20 cellular contexts compared by ENCODE assay signal in the genomic region with DNA sequence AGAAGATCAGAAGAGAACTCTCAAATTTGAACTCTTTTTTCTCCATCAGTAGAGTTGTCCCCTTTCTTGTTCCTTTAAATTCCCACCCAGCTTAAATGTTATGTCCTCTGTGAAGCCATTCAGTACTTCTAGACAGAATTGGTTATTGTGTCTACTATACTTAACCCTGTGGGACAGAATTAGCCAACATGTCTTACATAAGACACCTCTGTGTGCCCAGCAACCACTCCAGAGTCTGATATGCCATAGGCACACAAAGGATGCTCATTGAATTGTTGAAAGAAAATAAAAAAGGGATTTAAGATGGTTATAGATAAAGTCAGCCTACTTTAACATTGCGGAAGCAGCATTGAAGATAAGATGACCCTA.
DNase-seq lines count a peak whose midpoint lies in the region; ATAC-seq, FAIRE-seq and TF ChIP-seq lines count a peak whose summit lies in the region.
"Had no signal": no experiment of that assay in that cellular context is flagged by ENCODE, and none has a peak within 500 bp of the region (broad histone marks: within the 10 kb centered on the region; RNA-seq: fewer than 3 reads in every experiment).

No MANE protein-coding gene starts in this region.

- H3K79me2 ChIP-seq in astrocyte (ENCODE audit: insufficient read depth, low read length) = no peaks in the 10 kb centered on the region

- H3K36me3 Mint-ChIP-seq in astrocyte (ENCODE audit: low read depth, unreplicated experiment) = peaks cover 21% of the 10 kb centered on the region

- H3K27me3 Mint-ChIP-seq in astrocyte (ENCODE audit: low read depth, unreplicated experiment) = no peaks in the 10 kb centered on the region
- H3K27me3 Mint-ChIP-seq: CD4-positive, alpha-beta memory T cell had no signal

- no peaks in the 10 kb centered on the region for H3K9me3 ChIP-seq in left ventricle myocardium inferior (replicated peaks)
- no peaks in the 10 kb centered on the region for H3K9me3 ChIP-seq in astrocyte (ENCODE audit: insufficient read depth, low read depth, low read length)
- no peaks in the 10 kb centered on the region for H3K9me3 ChIP-seq in left lung
- no peaks in the 10 kb centered on the region for H3K9me3 ChIP-seq in upper lobe of right lung
- H3K9me3 ChIP-seq: BLaER1 had no signal

- no peaks in the 10 kb centered on the region for H3K9me3 Mint-ChIP-seq in astrocyte (ENCODE audit: unreplicated experiment)
- H3K9me3 Mint-ChIP-seq: GM23338 had no signal

- intact Hi-C loops in Right ventricle myocardium superior (cut with DNase I) = no loop called here
- intact Hi-C loops in left ventricle myocardium inferior (cut with micrococcal nuclease) = no loop called here
- intact Hi-C loops in left lung (cut with DNase I) = no loop called here
- intact Hi-C loops in upper lobe of right lung (cut with DNase I) = no loop called here

- FAIRE-seq in astrocyte (lab: Jason Lieb, UNC) = peak; percentile 17
- FAIRE-seq: GM12892, GM18507, H54, HTR-8/SVneo had no signal

- H3K27ac ChIP-seq in left ventricle myocardium inferior (replicated peaks) (no peak overlapping the region), astrocyte (ENCODE audit: low read depth, low read length) (no peak overlapping the region), left lung (no peak overlapping the region), upper lobe of right lung (no peak overlapping the region)
- H3K27ac ChIP-seq: BLaER1 had no signal

- peaks cover 76% of the 10 kb centered on the region for H3K36me3 ChIP-seq in left ventricle myocardium inferior
- peaks cover 14% of the 10 kb centered on the region for H3K36me3 ChIP-seq in astrocyte (ENCODE audit: insufficient read depth, low read length)
- H3K36me3 ChIP-seq in left lung = peaks cover 0 to 38% of the 10 kb centered on the region in 2 donors
- peaks cover 35% of the 10 kb centered on the region for H3K36me3 ChIP-seq in upper lobe of right lung

- peaks cover 4% of the 10 kb centered on the region for H3K4me1 ChIP-seq in left ventricle myocardium inferior
- no peaks in the 10 kb centered on the region for H3K4me1 ChIP-seq in astrocyte (ENCODE audit: insufficient read depth, low read length)
- H3K4me1 ChIP-seq in left lung = no peaks in the 10 kb centered on the region
- H3K4me1 ChIP-seq in upper lobe of right lung = no peaks in the 10 kb centered on the region
- H3K4me1 ChIP-seq: BLaER1 had no signal

- H3K27me3 ChIP-seq in left ventricle myocardium inferior (ENCODE audit: low read depth) (no peaks in the 10 kb centered on the region), astrocyte (ENCODE audit: insufficient read depth, low read length) (no peaks in the 10 kb centered on the region), left lung (no peaks in the 10 kb centered on the region), upper lobe of right lung (no peaks in the 10 kb centered on the region)
- H3K27me3 ChIP-seq: BLaER1 had no signal

- ATAC-seq in Right ventricle myocardium superior (ENCODE audit: poor library complexity) (peak; percentile 46), left lung (peak; percentile 54), upper lobe of right lung (peak; percentile 46), GM19035 (IDR thresholded peaks at IDR 0.05; ENCODE audit: unreplicated experiment) (no peak), HG02571 (IDR thresholded peaks at IDR 0.05; ENCODE audit: unreplicated experiment) (no peak)
- ATAC-seq: GM23338 had no signal

- H3K4me3 Mint-ChIP-seq in astrocyte (ENCODE audit: unreplicated experiment) = no peak overlapping the region
- H3K4me3 Mint-ChIP-seq: CD14-positive monocyte; CD4-positive, alpha-beta memory T cell; GM23338 had no signal

- no peaks in the 10 kb centered on the region for H4K20me1 ChIP-seq in astrocyte (ENCODE audit: insufficient read depth, low read length)
- H4K20me1 ChIP-seq: BLaER1 had no signal

- no peak overlapping the region for H3K27ac Mint-ChIP-seq in astrocyte (ENCODE audit: unreplicated experiment)
- H3K27ac Mint-ChIP-seq: CD14-positive monocyte, GM23338 had no signal

- no peak overlapping the region for H3K9ac ChIP-seq in astrocyte (ENCODE audit: low read length)
- H3K9ac ChIP-seq: BLaER1 had no signal

- no peaks in the 10 kb centered on the region for H3K4me1 Mint-ChIP-seq in astrocyte (ENCODE audit: low read depth, unreplicated experiment)
- H3K4me1 Mint-ChIP-seq: GM23338 had no signal

- no peak for DNase-seq in Right ventricle myocardium superior
- DNase-seq in left ventricle myocardium inferior = no peak
- DNase-seq in astrocyte (ENCODE audit: low read depth) = no peak
- no peak for DNase-seq in left lung
- no peak for DNase-seq in upper lobe of right lung
- DNase-seq: 8988T; CD4-positive, alpha-beta memory T cell; DMS153; DMS79; GDM1; HCEC 1CT had no signal

- no peak overlapping the region for H3K4me2 ChIP-seq in astrocyte (ENCODE audit: low read length)
- H3K4me2 ChIP-seq: BLaER1, GM23338 had no signal

- no peak overlapping the region for H2AFZ ChIP-seq in astrocyte (ENCODE audit: low read depth, low read length)
- H2AFZ ChIP-seq: GM23338 had no signal

- H3K4me3 ChIP-seq in left ventricle myocardium inferior (no peak overlapping the region), astrocyte (ENCODE audit: insufficient read depth, low read depth, low read length) (no peak overlapping the region), left lung (no peak overlapping the region), upper lobe of right lung (no peak overlapping the region)
- H3K4me3 ChIP-seq: BLaER1, GM23338 had no signal

- no peak for TF ChIP-seq CTCF in left ventricle myocardium inferior (IDR thresholded peaks at IDR 0.05; ENCODE audit: borderline replicate concordance)
- TF ChIP-seq CTCF in astrocyte (IDR thresholded peaks at IDR 0.05; ENCODE audit: insufficient read depth, low read depth, low read length) = no peak
- TF ChIP-seq CTCF in left lung (IDR thresholded peaks at IDR 0.05) = no peak
- TF ChIP-seq CTCF in upper lobe of right lung (IDR thresholded peaks at IDR 0.05) = no peak

Comparison
In these comparisons a context has a peak if more than half of its experiments do, and no peak if none do; other contexts are left out.
1. ATAC-seq: peak in Right ventricle myocardium superior (single experiment), left lung (single experiment) and upper lobe of right lung (single experiment); none in GM19035 (single experiment) and HG02571 (single experiment).